Comparison of ENCODE assay signal across 8 cellular contexts in the genomic region with DNA sequence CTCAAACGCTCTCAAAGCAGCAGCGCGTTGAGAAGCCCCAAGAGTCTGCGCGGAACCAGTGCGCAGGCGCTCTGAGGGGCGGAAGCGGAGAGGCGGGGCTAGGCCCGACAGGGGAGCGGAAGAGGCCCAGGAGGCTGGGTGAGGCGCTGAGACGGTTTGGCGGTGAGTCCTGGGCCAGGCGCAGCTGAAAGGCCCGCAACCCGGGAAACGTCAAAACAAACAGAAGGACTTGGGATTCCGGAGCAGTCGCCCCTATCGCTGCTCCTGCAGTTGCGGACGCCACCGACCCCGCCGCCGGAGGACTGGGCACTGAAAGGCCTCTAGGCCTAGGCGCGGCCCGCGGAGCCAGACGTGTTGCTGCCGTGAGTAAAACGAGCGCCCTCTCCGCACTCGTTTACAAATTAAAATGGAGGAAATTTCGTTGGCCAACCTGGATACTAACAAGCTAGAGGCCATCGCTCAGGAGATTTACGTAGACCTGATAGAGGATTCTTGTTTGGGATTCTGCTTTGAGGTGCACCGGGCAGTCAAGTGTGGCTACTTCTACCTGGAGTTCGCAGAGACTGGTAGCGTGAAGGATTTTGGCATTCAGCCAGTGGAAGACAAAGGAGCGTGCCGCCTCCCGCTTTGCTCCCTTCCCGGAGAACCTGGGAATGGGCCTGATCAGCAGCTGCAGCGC. TPM values are rescaled to one million over a fixed set of nuclear protein-coding genes. Genes with fewer than 3 reads are reported as not detected.
A peak's percentile ranks its signal among the peaks of the same experiment; 100 is the strongest.
DNase-seq lines count a peak whose midpoint lies in the region; ATAC-seq and TF ChIP-seq lines count a peak whose summit lies in the region.

A gene with protein sequence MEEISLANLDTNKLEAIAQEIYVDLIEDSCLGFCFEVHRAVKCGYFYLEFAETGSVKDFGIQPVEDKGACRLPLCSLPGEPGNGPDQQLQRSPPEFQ (plus strand): TSS at position 129 of the 679 bp plus-strand sequence. CDS start 278 bp downstream, at position 407.

- peak within 1 kb of the TSS; percentile 97 for H3K4me3 Mint-ChIP-seq in activated T-cell treated with anti-CD3 and anti-CD28 coated beads, Interleukin-2, amount 50 U/mL, for 24 hours

- BruUV-seq in PC-9 (replicated peaks; lab: Mats Ljungman, UMichigan): TSS peak; percentile 55

- H3K9me3 Mint-ChIP-seq in activated T-cell treated with anti-CD3 and anti-CD28 coated beads, Interleukin-2, amount 50 U/mL, for 24 hours: no peaks in the 10 kb centered on the region

- intact Hi-C loops in PC-9 (cut with micrococcal nuclease; ENCODE audit: unreplicated experiment): loop anchor here (5.0 to 10.0 kb wide), 3 partner anchors 126 to 603 kb away; no protein-coding TSS in a partner anchor

- peak; percentile 88 for DNase-seq in DMS153 treated with DMSO at 0.1 percent for 48 hours (lab: John Stamatoyannopoulos, UW; ENCODE audit: unreplicated experiment)
- peak; percentile 89 for DNase-seq in Jurkat, Clone E6-1 (ENCODE audit: low read depth, low spot score)
- DNase-seq in PC-9: peak; percentile 88 to 92
- DNase-seq in activated T-cell treated with anti-CD3 and anti-CD28 coated beads, Interleukin-2, amount 50 U/mL, for 24 hours: peak; percentile 98
- peak; percentile 88 for DNase-seq in stimulated activated CD8-positive, alpha-beta memory T cell treated with anti-CD3 and anti-CD28 coated beads, Interleukin-7, amount 100 ng/mL, for 24 hours (ENCODE audit: low read depth)

- H3F3A ChIP-seq in PC-9 (ENCODE audit: insufficient read depth, low read depth): peaks cover 9% of the 10 kb centered on the region

- peak within 1 kb of the TSS; percentile 99 for H3K27ac Mint-ChIP-seq in activated T-cell treated with anti-CD3 and anti-CD28 coated beads, Interleukin-2, amount 50 U/mL, for 24 hours

- peak; percentile 95 for ATAC-seq in GM21619 (IDR thresholded peaks at IDR 0.05; ENCODE audit: unreplicated experiment)

- H3K9me3 ChIP-seq in PC-9 (ENCODE audit: insufficient read depth, low read depth) (no peaks in the 10 kb centered on the region), esophagus (ENCODE audit: control insufficient read depth in 2 of 2, insufficient read depth in 1 of 2, low read depth in 1 of 2, low read length in 1 of 2) (no peaks in the 10 kb centered on the region), muscle layer of colon (ENCODE audit: low read length) (no peaks in the 10 kb centered on the region)

- peaks cover 52% of the 10 kb centered on the region for H3K4me1 Mint-ChIP-seq in activated T-cell treated with anti-CD3 and anti-CD28 coated beads, Interleukin-2, amount 50 U/mL, for 24 hours (ENCODE audit: low read depth)

- H3K27ac ChIP-seq in PC-9: peak within 1 kb of the TSS; percentile 80
- H3K27ac ChIP-seq in esophagus (ENCODE audit: low read depth in 2 of 2, low read length in 1 of 2): peak within 1 kb of the TSS; percentile 92 to 93
- peak within 1 kb of the TSS; percentile 77 for H3K27ac ChIP-seq in muscle layer of colon (ENCODE audit: low read depth, low read length)

- peak within 1 kb of the TSS; percentile 92 for H2AFZ ChIP-seq in PC-9

- H3K27me3 ChIP-seq in PC-9 (ENCODE audit: insufficient read depth, low read depth) (no peaks in the 10 kb centered on the region), esophagus (ENCODE audit: control insufficient read depth in 1 of 2, insufficient read depth in 2 of 2, low read length in 2 of 2) (no peaks in the 10 kb centered on the region), muscle layer of colon (ENCODE audit: control insufficient read depth in 1 of 2, insufficient read depth in 2 of 2, low read length in 2 of 2) (no peaks in the 10 kb centered on the region)

- no peaks in the 10 kb centered on the region; the same call in 1 of the 2 replicates for H3K9me2 ChIP-seq in PC-9 (ENCODE audit: insufficient read depth)

- H3K4me1 ChIP-seq in PC-9 (replicated peaks; ENCODE audit: insufficient read depth) (peaks cover 23% of the 10 kb centered on the region), esophagus (ENCODE audit: control insufficient read depth in 2 of 2, insufficient read depth in 2 of 2, low read length in 1 of 2) (peaks cover 2 to 9% of the 10 kb centered on the region in 2 donors), muscle layer of colon (ENCODE audit: insufficient read depth, low read length) (peaks cover 33% of the 10 kb centered on the region)

- POLR2A ChIA-PET in PC-9 (lab: Charles Lee; ENCODE audit: unreplicated experiment): no interaction called here

- H3K4me3 ChIP-seq in Jurkat, Clone E6-1 (ENCODE audit: low read length): peak within 1 kb of the TSS; percentile 96
- H3K4me3 ChIP-seq in PC-9: peak within 1 kb of the TSS; percentile 87
- peak within 1 kb of the TSS; percentile 68 to 70 for H3K4me3 ChIP-seq in esophagus (ENCODE audit: low read depth in 1 of 2, low read length in 2 of 2)
- peak within 1 kb of the TSS; percentile 36 to 97 for H3K4me3 ChIP-seq in muscle layer of colon (ENCODE audit: low read depth in 1 of 2, low read length in 2 of 2)

- peak within 1 kb of the TSS; percentile 99 for H3K9ac ChIP-seq in muscle layer of colon (ENCODE audit: low read length)

- peaks cover 56% of the 10 kb centered on the region for H3K36me3 Mint-ChIP-seq in activated T-cell treated with anti-CD3 and anti-CD28 coated beads, Interleukin-2, amount 50 U/mL, for 24 hours (ENCODE audit: low read depth)

- H4K20me1 ChIP-seq in PC-9 (ENCODE audit: insufficient read depth): peaks cover 23% of the 10 kb centered on the region

- TF ChIP-seq CTCF in PC-9 (conservative IDR thresholded peaks at IDR 0.05): no peak

- peaks cover 31% of the 10 kb centered on the region for H3K36me3 ChIP-seq in PC-9 (ENCODE audit: low read depth)
- H3K36me3 ChIP-seq in esophagus (ENCODE audit: control insufficient read depth in 2 of 2, insufficient read depth in 2 of 2, low read length in 1 of 2): no peaks in the 10 kb centered on the region
- peaks cover 12% of the 10 kb centered on the region for H3K36me3 ChIP-seq in muscle layer of colon (ENCODE audit: insufficient read depth, low read length)

- WGBS in esophagus, 2 donors: 0% methylated on average over 49 of the region's 49 CpGs

- H3K27me3 Mint-ChIP-seq in activated T-cell treated with anti-CD3 and anti-CD28 coated beads, Interleukin-2, amount 50 U/mL, for 24 hours: no peaks in the 10 kb centered on the region

- H3K79me2 ChIP-seq in PC-9 (ENCODE audit: low read depth): peaks cover 51% of the 10 kb centered on the region

- CTCF ChIA-PET in PC-9 (lab: Charles Lee): interaction anchor here (0.8 kb wide), 1 partner anchor 61 kb away, joined by 3 read pairs; no protein-coding TSS in a partner anchor

- H3K4me2 ChIP-seq in PC-9: peak within 1 kb of the TSS; percentile 93

RNA-seq across cellular contexts. Expression of the gene that starts here (rescaled TPM):
- 20.5 TPM for polyA plus RNA-seq in Jurkat, Clone E6-1 (2012; ENCODE audit: insufficient read depth, insufficient read length)
- 25.3 and 31.6 TPM in 2 replicates for total RNA-seq in PC-9 (2021)
- polyA plus RNA-seq in esophagus: 1 to 10 TPM; 5.3 to 7.5 TPM

Comparison
In these comparisons a context has a peak if more than half of its experiments do, and no peak if none do; other contexts are left out.
1. Peak in every context shown above with its lines: DNase-seq, ATAC-seq, H3K4me3 ChIP-seq and H3K27ac ChIP-seq.